In the genomic region with DNA sequence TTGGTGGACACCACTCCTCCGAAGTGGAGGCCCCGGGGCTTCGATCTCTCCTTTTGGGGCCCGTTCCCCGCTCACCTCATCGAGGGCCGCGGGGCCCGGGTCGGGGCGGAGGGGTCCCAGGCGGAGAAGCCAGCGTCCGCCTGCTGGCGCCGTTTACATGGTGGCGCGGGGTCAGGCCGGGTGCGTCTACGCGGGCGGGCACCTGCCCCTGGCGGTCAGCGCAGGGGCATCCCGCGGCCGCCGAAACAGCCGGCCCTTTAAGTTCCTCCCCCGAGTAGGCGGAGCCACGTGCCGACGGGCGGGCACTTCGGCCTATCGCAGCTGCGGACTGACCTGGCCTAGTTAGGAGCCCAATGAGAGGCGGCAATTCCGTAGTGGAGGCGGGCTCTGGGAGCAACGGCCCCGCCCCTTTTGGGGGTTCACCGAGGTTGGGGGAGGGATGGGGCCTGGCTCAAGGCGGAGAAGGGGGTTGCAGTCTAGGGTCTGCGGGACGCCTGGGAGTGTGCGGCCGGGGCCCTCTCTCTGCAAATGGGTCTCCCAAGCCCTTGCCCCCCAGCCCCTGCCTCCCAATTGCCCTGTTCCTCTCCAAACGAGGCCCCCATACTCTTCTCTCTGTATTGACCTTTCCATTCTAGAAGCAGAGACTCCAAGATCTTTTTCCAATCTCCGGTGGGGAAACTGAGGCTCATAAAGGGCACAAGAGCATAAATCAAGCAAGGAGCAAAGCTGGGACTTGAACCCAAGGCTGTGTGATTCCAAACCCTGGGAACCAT, we compare ENCODE assay signal across 1 cellular context.
TF ChIP-seq lines count a peak whose summit lies in the region.

ABHD8 (minus strand) TSS at position 259 of the 773 bp plus-strand sequence. CDS start 1,809 bp downstream, outside the sequence.

TF ChIP-seq in IMR-90, 13 proteins besides CTCF, POLR2A, EP300 and RAD21 (continued from another document):
- TF ChIP-seq, protein P1, sequence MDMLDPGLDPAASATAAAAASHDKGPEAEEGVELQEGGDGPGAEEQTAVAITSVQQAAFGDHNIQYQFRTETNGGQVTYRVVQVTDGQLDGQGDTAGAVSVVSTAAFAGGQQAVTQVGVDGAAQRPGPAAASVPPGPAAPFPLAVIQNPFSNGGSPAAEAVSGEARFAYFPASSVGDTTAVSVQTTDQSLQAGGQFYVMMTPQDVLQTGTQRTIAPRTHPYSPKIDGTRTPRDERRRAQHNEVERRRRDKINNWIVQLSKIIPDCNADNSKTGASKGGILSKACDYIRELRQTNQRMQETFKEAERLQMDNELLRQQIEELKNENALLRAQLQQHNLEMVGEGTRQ (IDR thresholded peaks at IDR 0.05; ENCODE audit: low read depth, low read length) = peak; percentile 89
- 0 out of 2 replicates have a peak, but pooled peaks have one; percentile 9 for TF ChIP-seq BHLHE40 (IDR thresholded peaks at IDR 0.05; ENCODE audit: low read depth, low read length)
